1 cellular context compared by ENCODE assay signal in the genomic region with DNA sequence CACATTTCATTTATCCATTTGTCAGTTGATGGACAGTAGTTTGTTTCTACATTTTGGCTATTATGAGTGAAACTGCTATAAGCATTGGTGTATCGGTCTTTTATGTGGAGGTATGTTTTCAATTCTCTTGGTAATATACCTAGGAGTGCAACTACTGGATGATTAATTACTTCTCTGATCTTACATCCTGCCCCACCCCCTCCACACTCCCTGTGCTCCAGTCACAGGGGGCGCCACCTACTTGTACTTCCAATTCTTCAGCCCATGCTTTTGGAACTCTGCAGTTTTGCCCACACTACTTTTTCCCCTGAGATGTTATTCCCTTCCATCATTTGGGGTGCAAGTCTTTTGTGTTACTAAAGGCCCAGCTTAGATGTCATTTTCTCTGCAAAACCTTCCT.
TF ChIP-seq lines count a peak whose summit lies in the region.

No MANE protein-coding gene starts in this region.

TF ChIP-seq in endothelial cell of umbilical vein, 7 proteins besides CTCF, POLR2A, EP300 and RAD21 (continued from another document):
- TF ChIP-seq, protein P1, sequence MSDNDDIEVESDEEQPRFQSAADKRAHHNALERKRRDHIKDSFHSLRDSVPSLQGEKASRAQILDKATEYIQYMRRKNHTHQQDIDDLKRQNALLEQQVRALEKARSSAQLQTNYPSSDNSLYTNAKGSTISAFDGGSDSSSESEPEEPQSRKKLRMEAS (IDR thresholded peaks at IDR 0.05; ENCODE audit: insufficient read depth, insufficient read length), result no peak
- TF ChIP-seq EZH2 (IDR thresholded peaks at IDR 0.05; ENCODE audit: borderline replicate concordance, low read depth, low read length, severe bottlenecking), result no peak
